ENCODE assay signal across 11 cellular contexts in the genomic region with DNA sequence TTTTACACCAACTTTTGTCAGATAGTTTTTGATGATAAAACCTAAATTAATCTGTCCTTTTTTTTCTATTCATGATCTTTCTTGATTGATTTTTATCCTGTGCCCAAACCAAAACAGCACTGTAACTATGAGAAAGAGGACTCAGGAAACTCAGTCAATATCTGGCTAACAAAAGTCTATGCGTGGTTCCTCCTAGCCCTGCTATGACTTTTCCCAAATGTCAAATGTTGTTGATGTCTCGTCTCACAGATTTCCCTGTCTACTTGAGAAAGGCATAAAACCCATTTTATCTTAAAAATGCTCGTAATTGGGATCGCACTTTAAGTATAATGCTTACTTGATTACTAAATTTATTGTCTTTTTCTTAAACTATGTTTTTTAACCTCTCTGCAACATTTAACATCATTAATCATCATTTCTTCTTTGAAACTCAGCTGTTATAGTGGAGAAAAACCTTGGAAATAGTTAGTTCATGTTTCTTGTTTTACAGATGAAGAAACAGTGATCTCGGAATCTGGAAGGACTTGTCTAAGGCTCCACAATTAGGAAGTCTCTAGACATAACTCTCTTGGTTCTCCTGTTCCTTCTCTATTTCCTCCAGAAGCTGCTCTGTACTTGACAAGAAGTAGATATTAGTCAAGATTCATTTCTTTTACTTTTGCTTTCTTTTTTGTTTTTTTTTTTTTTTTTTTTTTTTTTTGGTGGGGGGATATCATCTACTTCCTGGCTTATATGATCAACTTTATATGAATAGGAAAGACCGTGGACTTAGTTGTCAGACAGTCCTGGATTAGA. TPM values are rescaled to one million over a fixed set of nuclear protein-coding genes. Genes with fewer than 3 reads are reported as not detected.
DNase-seq lines count a peak whose midpoint lies in the region; ATAC-seq and TF ChIP-seq lines count a peak whose summit lies in the region.
"Had no signal": no experiment of that assay in that cellular context is flagged by ENCODE, and none has a peak within 500 bp of the region (broad histone marks: within the 10 kb centered on the region; RNA-seq: fewer than 3 reads in every experiment).

No MANE protein-coding gene starts in this region.

- no peak overlapping the region for H4K12ac ChIP-seq in trophoblast cell (ENCODE audit: low read depth, low read length)

- H3K4me1 ChIP-seq in DND-41 (ENCODE audit: insufficient read depth, low read length): peaks cover 56% of the 10 kb centered on the region
- peaks cover 3% of the 10 kb centered on the region for H3K4me1 ChIP-seq in mucosa of descending colon (ENCODE audit: low read depth)
- H3K4me1 ChIP-seq in trophoblast cell (ENCODE audit: control insufficient read depth in 1 of 2, insufficient read depth in 2 of 2, low read length in 2 of 2): no peaks in the 10 kb centered on the region

- WGBS in trophoblast cell (ENCODE audit: extremely low coverage, insufficient coverage, insufficient read length): no CpG with 5 or more reads among the region's 6 CpGs

- H2AK5ac ChIP-seq in trophoblast cell (ENCODE audit: low read length): no peak overlapping the region

- no peaks in the 10 kb centered on the region for H3K27me3 ChIP-seq in DND-41 (ENCODE audit: insufficient read depth, low read length, poor library complexity)
- H3K27me3 ChIP-seq in trophoblast cell (ENCODE audit: insufficient read depth, low read length): no peaks in the 10 kb centered on the region

- H3K79me2 ChIP-seq in DND-41 (ENCODE audit: insufficient read depth, low read length) (no peaks in the 10 kb centered on the region), trophoblast cell (ENCODE audit: control insufficient read depth, insufficient read depth, low read length, poor library complexity) (no peaks in the 10 kb centered on the region)

- no peaks in the 10 kb centered on the region for H3K9me3 Mint-ChIP-seq in T-helper 1 cell treated with Interleukin-12 subunit alpha and Interleukin-12 subunit beta and Interleukin-4 antibody, amounts not matched to agents 30 μg/mL and 1 μg/mL, for 36 hours

- H4K8ac ChIP-seq in trophoblast cell (ENCODE audit: low read depth, low read length): no peak overlapping the region

- no peaks in the 10 kb centered on the region for H4K20me1 ChIP-seq in DND-41 (ENCODE audit: insufficient read depth, low read length)

- no peak overlapping the region for H3K14ac ChIP-seq in trophoblast cell (ENCODE audit: low read length)

- no peak overlapping the region for H4K91ac ChIP-seq in trophoblast cell (ENCODE audit: low read depth, low read length)

- no peak overlapping the region for H3K23ac ChIP-seq in trophoblast cell (ENCODE audit: low read length)

- no peak overlapping the region for H2BK120ac ChIP-seq in trophoblast cell (ENCODE audit: insufficient read depth, low read length, poor library complexity)

- H3K4me2 ChIP-seq in DND-41 (ENCODE audit: insufficient read depth, low read length) (peak overlapping the region; percentile 53), trophoblast cell (ENCODE audit: low read length) (no peak overlapping the region)

- intact Hi-C loops in mucosa of descending colon (cut with DNase I, micrococcal nuclease): no loop called here

- no peaks in the 10 kb centered on the region for H3K79me1 ChIP-seq in trophoblast cell (ENCODE audit: low read length)

- H3K4me3 ChIP-seq in DND-41 (ENCODE audit: low read depth in 1 of 2, low read length in 2 of 2): no peak overlapping the region
- no peak overlapping the region for H3K4me3 ChIP-seq in mucosa of descending colon
- H3K4me3 ChIP-seq in trophoblast cell (ENCODE audit: low read depth, low read length): no peak overlapping the region

- H3K9ac ChIP-seq in DND-41 (ENCODE audit: low read depth, low read length): peak overlapping the region; percentile 29
- H3K9ac ChIP-seq in trophoblast cell (ENCODE audit: low read length): no peak overlapping the region

- H3K27ac ChIP-seq in DND-41 (ENCODE audit: low read length) (peak overlapping the region; percentile 81), trophoblast cell (ENCODE audit: low read depth, low read length) (no peak overlapping the region)

- H3K36me3 ChIP-seq in DND-41 (ENCODE audit: insufficient read depth, low read length) (no peaks in the 10 kb centered on the region), mucosa of descending colon (ENCODE audit: low read depth) (no peaks in the 10 kb centered on the region), trophoblast cell (ENCODE audit: control insufficient read depth in 1 of 2, insufficient read depth in 2 of 2, low read length in 2 of 2) (no peaks in the 10 kb centered on the region)

- no peak overlapping the region for H3K4ac ChIP-seq in trophoblast cell (ENCODE audit: low read depth, low read length)

- no peaks in the 10 kb centered on the region for H3K27me3 Mint-ChIP-seq in T-helper 1 cell treated with Interleukin-12 subunit alpha and Interleukin-12 subunit beta and Interleukin-4 antibody, amounts not matched to agents 30 μg/mL and 1 μg/mL, for 36 hours (ENCODE audit: low read depth)

- H2BK12ac ChIP-seq in trophoblast cell (ENCODE audit: low read length): no peak overlapping the region

- H3K4me1 Mint-ChIP-seq in T-helper 1 cell treated with Interleukin-12 subunit alpha and Interleukin-12 subunit beta and Interleukin-4 antibody, amounts not matched to agents 30 μg/mL and 1 μg/mL, for 36 hours (ENCODE audit: low read depth): peaks cover 56% of the 10 kb centered on the region

- H2BK5ac ChIP-seq in trophoblast cell (ENCODE audit: low read depth, low read length, poor library complexity): no peak overlapping the region

- TF ChIP-seq CTCF in DND-41 (IDR thresholded peaks at IDR 0.05; ENCODE audit: borderline replicate concordance, extremely low read depth, low read length, poor library complexity, severe bottlenecking): no peak
- no peak for TF ChIP-seq CTCF in mucosa of descending colon (IDR thresholded peaks at IDR 0.05)

- H3K18ac ChIP-seq in trophoblast cell (ENCODE audit: low read length): no peak overlapping the region

- H2AFZ ChIP-seq in DND-41 (ENCODE audit: low read depth, low read length) (peak overlapping the region; percentile 70), trophoblast cell (ENCODE audit: insufficient read depth, low read length, poor library complexity) (no peak overlapping the region)

- peak overlapping the region; percentile 97 for H3K27ac Mint-ChIP-seq in T-helper 1 cell treated with Interleukin-12 subunit alpha and Interleukin-12 subunit beta and Interleukin-4 antibody, amounts not matched to agents 30 μg/mL and 1 μg/mL, for 36 hours

- ATAC-seq in DND-41 (ENCODE audit: insufficient read depth, low read depth) (peak; percentile 65), GM21717 (IDR thresholded peaks at IDR 0.05; ENCODE audit: unreplicated experiment) (peak; percentile 77), mucosa of descending colon (peak; percentile 38), HG02870 (IDR thresholded peaks at IDR 0.05; ENCODE audit: unreplicated experiment) (no peak), HG03135 (IDR thresholded peaks at IDR 0.05; ENCODE audit: unreplicated experiment) (no peak)
- ATAC-seq: SK-N-SH treated with all-trans-retinoic acid at 6 μM for 48 hours had no signal

- DNase-seq in DND-41 (no peak), mucosa of descending colon (no peak), trophoblast cell (no peak), GM03348 (ENCODE audit: low spot score) (no peak)
- DNase-seq: cerebellar nuclear complex, DMS 273 treated with DMSO at 0.1 percent for 48 hours had no signal

- peaks cover 10% of the 10 kb centered on the region for H3K36me3 Mint-ChIP-seq in T-helper 1 cell treated with Interleukin-12 subunit alpha and Interleukin-12 subunit beta and Interleukin-4 antibody, amounts not matched to agents 30 μg/mL and 1 μg/mL, for 36 hours (ENCODE audit: low read depth)

- H3K9me3 ChIP-seq in DND-41 (ENCODE audit: insufficient read depth, low read length, severe bottlenecking) (no peaks in the 10 kb centered on the region), mucosa of descending colon (no peaks in the 10 kb centered on the region), trophoblast cell (ENCODE audit: insufficient read depth, low read depth, low read length) (no peaks in the 10 kb centered on the region)

- H3K4me3 Mint-ChIP-seq in T-helper 1 cell treated with Interleukin-12 subunit alpha and Interleukin-12 subunit beta and Interleukin-4 antibody, amounts not matched to agents 30 μg/mL and 1 μg/mL, for 36 hours: peak overlapping the region; percentile 82

RNA-seq across cellular contexts. Expression of a gene that starts 26.2 kb away (rescaled TPM):
- 10 to 100 TPM; 17.9 to 29.4 (median 18.0) TPM for total RNA-seq in mucosa of descending colon
- not detected in 2 replicates for polyA plus RNA-seq in trophoblast cell (2013)

Comparison
In these comparisons a context has a peak if more than half of its experiments do, and no peak if none do; other contexts are left out.
1. ATAC-seq: peak in DND-41 (single experiment), GM21717 (single experiment) and mucosa of descending colon (single experiment); none in HG02870 (single experiment) and HG03135 (single experiment).